Comparison of ENCODE assay signal across 24 cellular contexts in genomic region chr14:73262427-73263183, GRCh38. TPM values are rescaled to one million over a fixed set of nuclear protein-coding genes. Genes with fewer than 3 reads are reported as not detected.
"Had no signal": no experiment of that assay in that cellular context is flagged by ENCODE, and none has a peak within 500 bp of the region (broad histone marks: within the 10 kb centered on the region; RNA-seq: fewer than 3 reads in every experiment).

No MANE protein-coding gene starts in this region.

- H3K4me3 Mint-ChIP-seq: activated CD4-positive, alpha-beta memory T cell treated with anti-CD3 and anti-CD28 coated beads, Interleukin-2, amount 10 ng/mL, durations not matched to agents 7 days and 5 days; activated CD4-positive, alpha-beta T cell treated with anti-CD3 and anti-CD28 coated beads, Interleukin-2, amount 10 ng/mL, durations not matched to agents 24 days and 14 days; activated naive CD8-positive, alpha-beta T cell treated with anti-CD3 and anti-CD28 coated beads, Interleukin-2, amount 10 ng/mL, durations not matched to agents 7 days and 5 days; activated T-cell treated with anti-CD3 and anti-CD28 coated beads, Interleukin-2, amount 50 U/mL, for 72 hours; T-helper 17 cell; WTC11 had no signal

- H3K27ac Mint-ChIP-seq: activated CD4-positive, alpha-beta memory T cell treated with anti-CD3 and anti-CD28 coated beads, Interleukin-2, amount 10 ng/mL, durations not matched to agents 7 days and 5 days; activated CD4-positive, alpha-beta T cell treated with anti-CD3 and anti-CD28 coated beads, Interleukin-2, amount 10 ng/mL, durations not matched to agents 24 days and 14 days; activated naive CD8-positive, alpha-beta T cell treated with anti-CD3 and anti-CD28 coated beads, Interleukin-2, amount 10 ng/mL, durations not matched to agents 7 days and 5 days; activated T-cell treated with anti-CD3 and anti-CD28 coated beads, Interleukin-2, amount 50 U/mL, for 72 hours; activated T-helper 2 cell treated with anti-CD3 and anti-CD28 coated beads, Interferon-gamma antibody, Interleukin-2, Interleukin-4, amounts not matched to agents 10 μg/mL and 5 μg/mL and 100 μg/mL, durations not matched to agents 14 hours and 24 hours and 36 hours; T-helper 17 cell; WTC11 had no signal

- H3K4me1 Mint-ChIP-seq: activated naive CD8-positive, alpha-beta T cell treated with anti-CD3 and anti-CD28 coated beads, Interleukin-2, amount 10 ng/mL, durations not matched to agents 7 days and 5 days; T-helper 17 cell; WTC11 had no signal

- H3K36me3 ChIP-seq: adrenal gland, MG63, Peyer's patch, SJSA1 had no signal

- H3K4me1 ChIP-seq: adrenal gland, Peyer's patch, SJSA1 had no signal

- DNase-seq: activated CD4-positive, alpha-beta memory T cell treated with anti-CD3 and anti-CD28 coated beads, Interleukin-2, amount 10 ng/mL, durations not matched to agents 7 days and 5 days; activated CD4-positive, alpha-beta T cell treated with anti-CD3 and anti-CD28 coated beads, Interleukin-2, amount 10 ng/mL, durations not matched to agents 24 days and 14 days; activated CD4-positive, CD25-positive, alpha-beta regulatory T cell treated with anti-CD3 and anti-CD28 coated beads, Interleukin-2, amount 50 U/mL, for 72 hours; activated CD8-positive, alpha-beta memory T cell treated with anti-CD3 and anti-CD28 coated beads, Interleukin-2, amount 50 U/mL, for 4 hours; activated gamma-delta T cell treated with Interleukin-2 at 50 U/mL for 16 hours; activated naive CD4-positive, alpha-beta T cell treated with anti-CD3 and anti-CD28 coated beads, Interleukin-2, amount 50 U/mL, for 16 hours; activated naive CD8-positive, alpha-beta T cell treated with anti-CD3 and anti-CD28 coated beads, Interleukin-2, amount 10 ng/mL, durations not matched to agents 7 days and 5 days; activated T-cell treated with anti-CD3 and anti-CD28 coated beads, Interleukin-2, amount 50 U/mL, for 72 hours; anterior cingulate cortex; MG63; MV-4-11; NCI-H1436 treated with DMSO at 0.1 percent for 48 hours; NCI-H187; NCI-H2081; NCI-H524; SHP77; T-helper 17 cell; T-helper 9 cell had no signal

- H3K4me3 ChIP-seq: adrenal gland, MG63, Peyer's patch, SJSA1 had no signal

- H3K9me3 ChIP-seq: adrenal gland, MG63, Peyer's patch, SJSA1 had no signal

- ATAC-seq: activated T-cell treated with anti-CD3 and anti-CD28 coated beads, Interleukin-2, amount 50 U/mL, for 72 hours; T-helper 17 cell; WTC11 had no signal

- H3K9me3 Mint-ChIP-seq: activated CD4-positive, alpha-beta memory T cell treated with anti-CD3 and anti-CD28 coated beads, Interleukin-2, amount 10 ng/mL, durations not matched to agents 7 days and 5 days; activated CD4-positive, alpha-beta T cell treated with anti-CD3 and anti-CD28 coated beads, Interleukin-2, amount 10 ng/mL, durations not matched to agents 24 days and 14 days; activated naive CD8-positive, alpha-beta T cell treated with anti-CD3 and anti-CD28 coated beads, Interleukin-2, amount 10 ng/mL, durations not matched to agents 7 days and 5 days; activated T-cell treated with anti-CD3 and anti-CD28 coated beads, Interleukin-2, amount 50 U/mL, for 72 hours; activated T-helper 2 cell treated with anti-CD3 and anti-CD28 coated beads, Interferon-gamma antibody, Interleukin-2, Interleukin-4, amounts not matched to agents 10 μg/mL and 5 μg/mL and 100 μg/mL, durations not matched to agents 14 hours and 24 hours and 36 hours; WTC11 had no signal

- H3K27me3 ChIP-seq: adrenal gland, MG63, Peyer's patch, SJSA1 had no signal

- H3K27ac ChIP-seq: adrenal gland, Peyer's patch, RWPE1, SJSA1 had no signal

RNA-seq across cellular contexts. Expression of gene PAPLN, which starts 25.3 kb away (rescaled TPM):
- total RNA-seq: T-helper 17 cell had no signal
